ENCODE assay signal across 10 cellular contexts in genomic region chr15:36632196-36632595, GRCh38. TPM values are rescaled to one million over a fixed set of nuclear protein-coding genes. Genes with fewer than 3 reads are reported as not detected.
DNase-seq lines count a peak whose midpoint lies in the region; ATAC-seq and TF ChIP-seq lines count a peak whose summit lies in the region.
"Had no signal": no experiment of that assay in that cellular context is flagged by ENCODE, and none has a peak within 500 bp of the region (broad histone marks: within the 10 kb centered on the region; RNA-seq: fewer than 3 reads in every experiment).

No MANE protein-coding gene starts in this region.

- no peaks in the 10 kb centered on the region for H3K9me3 ChIP-seq in GM23248 (ENCODE audit: low read depth)
- peaks cover 4% of the 10 kb centered on the region for H3K9me3 ChIP-seq in psoas muscle

- peaks cover 44% of the 10 kb centered on the region for H3K79me2 ChIP-seq in GM23248 (ENCODE audit: insufficient read depth)

- no peak overlapping the region for H2AFZ ChIP-seq in GM23248

- H3K27me3 ChIP-seq in GM23248 (replicated peaks; ENCODE audit: insufficient read depth) (no peaks in the 10 kb centered on the region), brain microvascular endothelial cell (replicated peaks) (no peaks in the 10 kb centered on the region), psoas muscle (ENCODE audit: insufficient read depth in 3 of 3, low read length in 2 of 3) (no peaks in the 10 kb centered on the region)

- H3K4me3 ChIP-seq in GM23248 (no peak overlapping the region), brain microvascular endothelial cell (ENCODE audit: low read depth, low read length) (no peak overlapping the region), psoas muscle (no peak overlapping the region)

- H3K9ac ChIP-seq in GM23248, result no peak overlapping the region

- no peaks in the 10 kb centered on the region; the same call in 1 of the 2 replicates for H3F3A ChIP-seq in GM23248 (ENCODE audit: insufficient read depth)

- intact Hi-C loops in psoas muscle (cut with DNase I), result no loop called here

- H3K36me3 ChIP-seq in GM23248 (ENCODE audit: low read depth) (no peaks in the 10 kb centered on the region; the same call in 1 of the 2 replicates), brain microvascular endothelial cell (replicated peaks) (no peaks in the 10 kb centered on the region), psoas muscle (ENCODE audit: insufficient read depth in 1 of 2, low read depth in 1 of 2) (no peaks in the 10 kb centered on the region)

- peak; percentile 78 for DNase-seq in GM23248
- peak; percentile 8 for DNase-seq in NCI-H460 (ENCODE audit: extremely low read depth, low read depth)
- peak; percentile 29 for DNase-seq in brain microvascular endothelial cell
- DNase-seq in psoas muscle, result no peak
- DNase-seq in KG1 (lab: John Stamatoyannopoulos, UW), result no peak
- DNase-seq in NCI-H1417 (lab: John Stamatoyannopoulos, UW), result no peak
- DNase-seq in stimulated activated CD4-positive, alpha-beta T cell treated with anti-CD3 and anti-CD28 coated beads, Interleukin-2, amount 100 ng/mL, for 24 hours, result no peak
- DNase-seq: activated CD4-positive, alpha-beta memory T cell treated with anti-CD3 and anti-CD28 coated beads for 36 hours; SHP77 had no signal

- H3K9me2 ChIP-seq in GM23248 (ENCODE audit: insufficient read depth), result no peaks in the 10 kb centered on the region

- no peak overlapping the region for H3K4me2 ChIP-seq in GM23248 (ENCODE audit: unreplicated experiment)

- ATAC-seq in psoas muscle, result peak; percentile 94 to 98 (median 97)
- no peak for ATAC-seq in GM21576 (IDR thresholded peaks at IDR 0.05; ENCODE audit: unreplicated experiment)

- H3K4me1 ChIP-seq in GM23248 (ENCODE audit: insufficient read depth) (peaks cover 21% of the 10 kb centered on the region), psoas muscle (peaks cover 8% of the 10 kb centered on the region)

- 89 to 92% methylated on average over 2 of the region's 2 CpGs for WGBS in GM23248 (ENCODE audit: low coverage in 1 of 2, low lambda C conversion rate in 2 of 2, missing lambda C conversion rate in 2 of 2), 2 experiments
- 82 to 88% (median 83%) methylated on average over 2 of the region's 2 CpGs for WGBS in psoas muscle, 3 donors

- H3K27ac ChIP-seq in GM23248 (peak overlapping the region; percentile 23; the same call in 1 of the 2 replicates), brain microvascular endothelial cell (no peak overlapping the region), psoas muscle (peak overlapping the region; percentile 70)

- in situ Hi-C loops in GM23248 (cut with MboI), result no loop called here
- in situ Hi-C loops in brain microvascular endothelial cell (cut with HindIII; ENCODE audit: low pct_ligation_motif_present, low sequenced_read_pairs), result no loop called here

- no peaks in the 10 kb centered on the region for H4K20me1 ChIP-seq in GM23248 (ENCODE audit: insufficient read depth)

- TF ChIP-seq CTCF in brain microvascular endothelial cell (IDR thresholded peaks at IDR 0.05; ENCODE audit: low read depth, low read length, missing control alignments) (no peak), psoas muscle (IDR thresholded peaks at IDR 0.05) (no peak)

RNA-seq across cellular contexts. Expression of gene CDIN1, which starts 52.8 kb away (rescaled TPM):
- 15.8 and 24.0 TPM in 2 replicates for total RNA-seq in GM23248 (2014; rRNA removed; shearing (Covaris generic))
- polyA plus RNA-seq in GM23248 (2016; fragmentation: Nextera tagmentation; extraction: Ambion mirVana) (13.6 and 15.7 TPM in 2 replicates), psoas muscle (10 to 100 TPM in 1 of 3 donors, 1 to 10 TPM in 2; 7.5 to 12.9 (median 9.5) TPM)
- total RNA-seq in NCI-H460 (2014; rRNA removed; shearing (Covaris generic)), result 8.9 and 12.1 TPM in 2 replicates
- polyA plus RNA-seq in NCI-H460 (2014; cell fraction: nucleus; rRNA removed), result 6.1 and 16.5 TPM in 2 replicates
- total RNA-seq in psoas muscle, result 10 to 100 TPM; 11.8 to 43.2 (median 22.7) TPM

Comparison
In these comparisons a context has a peak if more than half of its experiments do, and no peak if none do; other contexts are left out.
1. DNase-seq: peak in GM23248 (single experiment), NCI-H460 (single experiment) and brain microvascular endothelial cell (single experiment); none in psoas muscle (0 of 2), KG1 (single experiment), NCI-H1417 (0 of 3) and stimulated activated CD4-positive, alpha-beta T cell treated with anti-CD3 and anti-CD28 coated beads, Interleukin-2, amount 100 ng/mL, for 24 hours (0 of 2).